ENCODE assay signal across 8 cellular contexts in the genomic region with DNA sequence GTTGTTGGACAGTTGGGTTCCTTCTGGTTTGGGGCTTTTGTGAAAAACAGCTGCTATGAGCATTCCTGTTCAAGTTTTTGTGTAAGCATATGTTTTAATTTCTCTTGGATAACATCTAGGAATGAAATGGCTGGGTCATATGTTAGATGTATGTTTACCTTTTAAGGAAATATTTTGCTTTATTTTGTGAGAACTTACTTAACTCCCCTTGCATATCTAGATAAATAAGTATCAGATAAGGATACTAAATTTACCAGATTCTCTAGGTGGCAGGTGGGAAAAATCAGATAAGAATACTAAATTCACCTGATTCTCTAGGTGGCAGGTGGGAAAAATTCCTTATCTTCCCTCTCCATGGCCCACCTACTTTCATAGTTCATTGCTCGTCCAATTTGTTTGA. TPM values are rescaled to one million over a fixed set of nuclear protein-coding genes. Genes with fewer than 3 reads are reported as not detected.
DNase-seq lines count a peak whose midpoint lies in the region; ATAC-seq and TF ChIP-seq lines count a peak whose summit lies in the region.

No MANE protein-coding gene starts in this region.

- no peak overlapping the region for H3K4ac ChIP-seq in mesenchymal stem cell (ENCODE audit: low read depth in 1 of 2, low read length in 2 of 2)

- peak overlapping the region; percentile 92 for H3K4me3 Mint-ChIP-seq in activated naive CD8-positive, alpha-beta T cell treated with anti-CD3 and anti-CD28 coated beads, Interleukin-2, amount 50 U/mL, for 24 hours
- H3K4me3 Mint-ChIP-seq in stimulated activated naive B cell treated with anti-CD40 and anti-IgM and Interleukin-4, amounts not matched to agents 10 μg/mL and 1 μg/mL and 100 μg/mL, for 72 hours: no peak overlapping the region

- no peak for TF ChIP-seq POLR2A in heart left ventricle (IDR thresholded peaks at IDR 0.05)
- no peak for TF ChIP-seq POLR2A in tibial nerve (IDR thresholded peaks at IDR 0.05)

- TF ChIP-seq CTCF in heart left ventricle (IDR thresholded peaks at IDR 0.05) (no peak), tibial nerve (IDR thresholded peaks at IDR 0.05) (no peak)

- no peak overlapping the region for H3K9ac ChIP-seq in mesenchymal stem cell (ENCODE audit: low read length)

- no peaks in the 10 kb centered on the region for H3K36me3 Mint-ChIP-seq in activated naive CD8-positive, alpha-beta T cell treated with anti-CD3 and anti-CD28 coated beads, Interleukin-2, amount 50 U/mL, for 24 hours (ENCODE audit: low read depth)
- H3K36me3 Mint-ChIP-seq in stimulated activated naive B cell treated with anti-CD40 and anti-IgM and Interleukin-4, amounts not matched to agents 10 μg/mL and 1 μg/mL and 100 μg/mL, for 72 hours: no peaks in the 10 kb centered on the region

- H3K4me2 ChIP-seq in mesenchymal stem cell (ENCODE audit: low read length, poor library complexity, severe bottlenecking): no peak overlapping the region

- no peak for TF ChIP-seq EP300 in tibial nerve (IDR thresholded peaks at IDR 0.05)

- no peak overlapping the region for H2AFZ ChIP-seq in mesenchymal stem cell (ENCODE audit: low read depth, low read length)

- H2AK5ac ChIP-seq in mesenchymal stem cell (ENCODE audit: low read length, severe bottlenecking): no peak overlapping the region

- intact Hi-C loops in right cardiac atrium (cut with DNase I): loop anchor here in 1 of 4 donors (10.0 kb wide), 1 partner anchor 230 kb away; no protein-coding TSS in a partner anchor
- intact Hi-C loops in heart left ventricle (cut with DNase I): loop anchor here in 5 of 10 donors (5.0 to 10.0 kb wide), 3 partner anchors 127 to 230 kb away; partner anchors contain the start of gene TRPC1 (in 4 of the 5)
- intact Hi-C loops in posterior cingulate gyrus (cut with DNase I): loop anchor here (5.0 kb wide), 1 partner anchor 127 kb away; the partner anchor contains the start of gene TRPC1

- no peaks in the 10 kb centered on the region for H3K27me3 ChIP-seq in right cardiac atrium (ENCODE audit: control insufficient read depth, insufficient read depth)
- H3K27me3 ChIP-seq in heart left ventricle: no peaks in the 10 kb centered on the region
- H3K27me3 ChIP-seq in mesenchymal stem cell (ENCODE audit: control insufficient read depth in 1 of 2, insufficient read depth in 1 of 2, low read length in 2 of 2): peaks cover 0 to 13% of the 10 kb centered on the region in 2 experiments
- no peaks in the 10 kb centered on the region for H3K27me3 ChIP-seq in tibial nerve

- no peak overlapping the region for H2BK15ac ChIP-seq in mesenchymal stem cell (ENCODE audit: low read depth, poor library complexity, severe bottlenecking)

- H3K4me3 ChIP-seq in right cardiac atrium (ENCODE audit: low read length) (peak overlapping the region; percentile 48), heart left ventricle (peak overlapping the region in 2 of 12 donors; percentile 61 to 75), mesenchymal stem cell (ENCODE audit: insufficient read depth in 1 of 2, low read depth in 1 of 2, low read length in 2 of 2) (no peak overlapping the region), tibial nerve (no peak overlapping the region)

- H3K9me3 ChIP-seq in right cardiac atrium (ENCODE audit: control insufficient read depth, low read length): no peaks in the 10 kb centered on the region
- no peaks in the 10 kb centered on the region for H3K9me3 ChIP-seq in heart left ventricle
- H3K9me3 ChIP-seq in mesenchymal stem cell (ENCODE audit: control insufficient read depth, low read length): no peaks in the 10 kb centered on the region
- H3K9me3 ChIP-seq in tibial nerve: no peaks in the 10 kb centered on the region

- ATAC-seq in right cardiac atrium (no peak), heart left ventricle (no peak)
- no peak for ATAC-seq in activated naive CD8-positive, alpha-beta T cell treated with anti-CD3 and anti-CD28 coated beads, Interleukin-2, amount 50 U/mL, for 24 hours
- ATAC-seq in stimulated activated naive B cell treated with anti-CD40 and anti-IgM and Interleukin-4, amounts not matched to agents 10 μg/mL and 1 μg/mL and 100 μg/mL, for 72 hours (replicated peaks): no peak

- no peak overlapping the region for H2BK12ac ChIP-seq in mesenchymal stem cell (ENCODE audit: low read length in 2 of 2)

- H3K36me3 ChIP-seq in heart left ventricle (no peaks in the 10 kb centered on the region), mesenchymal stem cell (ENCODE audit: control insufficient read depth in 1 of 2, insufficient read depth in 2 of 2, low read depth in 1 of 2, low read length in 2 of 2) (no peaks in the 10 kb centered on the region), tibial nerve (no peaks in the 10 kb centered on the region)

- no peak overlapping the region for H2BK120ac ChIP-seq in mesenchymal stem cell (ENCODE audit: low read depth, low read length)

- H3K79me1 ChIP-seq in mesenchymal stem cell (replicated peaks; ENCODE audit: low read length, poor library complexity, severe bottlenecking): peaks cover 12% of the 10 kb centered on the region

- H3K27ac Mint-ChIP-seq in activated naive CD8-positive, alpha-beta T cell treated with anti-CD3 and anti-CD28 coated beads, Interleukin-2, amount 50 U/mL, for 24 hours: no peak overlapping the region
- H3K27ac Mint-ChIP-seq in stimulated activated naive B cell treated with anti-CD40 and anti-IgM and Interleukin-4, amounts not matched to agents 10 μg/mL and 1 μg/mL and 100 μg/mL, for 72 hours: no peak overlapping the region

- no peak overlapping the region for H3K23ac ChIP-seq in mesenchymal stem cell (ENCODE audit: low read length in 2 of 2)

- no peak overlapping the region for H3K18ac ChIP-seq in mesenchymal stem cell (ENCODE audit: low read depth in 1 of 2, low read length in 2 of 2)

- no peak for DNase-seq in right cardiac atrium
- DNase-seq in heart left ventricle: no peak
- no peak for DNase-seq in activated naive CD8-positive, alpha-beta T cell treated with anti-CD3 and anti-CD28 coated beads, Interleukin-2, amount 50 U/mL, for 24 hours
- DNase-seq in mesenchymal stem cell: no peak
- DNase-seq in tibial nerve (ENCODE audit: low spot score in 2 of 2): no peak
- DNase-seq in posterior cingulate gyrus: no peak
- no peak for DNase-seq in NCI-H1694 treated with DMSO at 0.1 percent for 48 hours (lab: John Stamatoyannopoulos, UW)
- DNase-seq in stimulated activated naive B cell treated with anti-CD40 and anti-IgM and Interleukin-4, amounts not matched to agents 10 μg/mL and 1 μg/mL and 100 μg/mL, for 72 hours: no peak

- H4K8ac ChIP-seq in mesenchymal stem cell (ENCODE audit: low read length): no peak overlapping the region

- peaks cover 3% of the 10 kb centered on the region for H3K27me3 Mint-ChIP-seq in activated naive CD8-positive, alpha-beta T cell treated with anti-CD3 and anti-CD28 coated beads, Interleukin-2, amount 50 U/mL, for 24 hours
- H3K27me3 Mint-ChIP-seq in stimulated activated naive B cell treated with anti-CD40 and anti-IgM and Interleukin-4, amounts not matched to agents 10 μg/mL and 1 μg/mL and 100 μg/mL, for 72 hours: peaks cover 0 to 7% of the 10 kb centered on the region in 2 donors

- H3K9me3 Mint-ChIP-seq in activated naive CD8-positive, alpha-beta T cell treated with anti-CD3 and anti-CD28 coated beads, Interleukin-2, amount 50 U/mL, for 24 hours: no peaks in the 10 kb centered on the region
- peaks cover 0 to 1% of the 10 kb centered on the region in 2 donors for H3K9me3 Mint-ChIP-seq in stimulated activated naive B cell treated with anti-CD40 and anti-IgM and Interleukin-4, amounts not matched to agents 10 μg/mL and 1 μg/mL and 100 μg/mL, for 72 hours

- no peak overlapping the region for H3K27ac ChIP-seq in right cardiac atrium (ENCODE audit: low read length)
- H3K27ac ChIP-seq in heart left ventricle: peak overlapping the region in 4 of 12 donors; percentile 46 to 70 (median 58)
- H3K27ac ChIP-seq in mesenchymal stem cell (ENCODE audit: low read length, poor library complexity, severe bottlenecking): peak overlapping the region; percentile 95
- H3K27ac ChIP-seq in tibial nerve: no peak overlapping the region

- H2BK5ac ChIP-seq in mesenchymal stem cell (ENCODE audit: low read depth, low read length, poor library complexity, severe bottlenecking): no peak overlapping the region

- H3K4me1 ChIP-seq in right cardiac atrium (ENCODE audit: control insufficient read depth, insufficient read depth, low read length) (no peaks in the 10 kb centered on the region), heart left ventricle (peaks cover 0 to 17% (median 4%) of the 10 kb centered on the region in 12 donors), mesenchymal stem cell (ENCODE audit: control insufficient read depth, insufficient read depth, low read depth, low read length) (no peaks in the 10 kb centered on the region), tibial nerve (peaks cover 0 to 17% (median 2%) of the 10 kb centered on the region in 4 donors)

- no peak overlapping the region for H4K91ac ChIP-seq in mesenchymal stem cell (ENCODE audit: low read length)

- no peak overlapping the region for H3K14ac ChIP-seq in mesenchymal stem cell (ENCODE audit: low read length in 2 of 2)

- WGBS in right cardiac atrium: 8% methylated on average over 1 of the region's 1 CpG
- 13 to 29% (median 19%) methylated on average over 1 of the region's 1 CpG for WGBS in heart left ventricle, 4 donors
- WGBS in mesenchymal stem cell: 50% methylated on average over 1 of the region's 1 CpG
- WGBS in tibial nerve, 2 donors: 12 to 33% methylated on average over 1 of the region's 1 CpG

- peaks cover 15% of the 10 kb centered on the region for H3K4me1 Mint-ChIP-seq in activated naive CD8-positive, alpha-beta T cell treated with anti-CD3 and anti-CD28 coated beads, Interleukin-2, amount 50 U/mL, for 24 hours
- H3K4me1 Mint-ChIP-seq in stimulated activated naive B cell treated with anti-CD40 and anti-IgM and Interleukin-4, amounts not matched to agents 10 μg/mL and 1 μg/mL and 100 μg/mL, for 72 hours: peaks cover 6 to 13% of the 10 kb centered on the region in 2 donors

RNA-seq across cellular contexts. Expression of gene PLS1, which starts 1.1 kb away (rescaled TPM):
- total RNA-seq in right cardiac atrium (1 to 10 TPM; 1.2 to 2.4 (median 1.4) TPM), heart left ventricle (1 to 10 TPM in 8 of 9 donors, under 1 TPM in 1; 0.99 to 3.7 (median 1.7) TPM), tibial nerve (1 to 10 TPM in 1 of 4 donors, under 1 TPM in 2, not detected in 1; 0.66 to 3.6 (median 0.90) TPM)
- polyA plus RNA-seq in right cardiac atrium (0.66 TPM), heart left ventricle (1 to 10 TPM in 1 of 2 donors, under 1 TPM in 1; 0.80 to 2.6 TPM)
- polyA plus RNA-seq in mesenchymal stem cell (2013, experiment 1 of 2): 0.68 TPM
- 0.70 TPM for polyA plus RNA-seq in mesenchymal stem cell (2013, experiment 2 of 2)

RNA-seq across cellular contexts. Expression of gene ATR, which starts 16.6 kb away (rescaled TPM):
- total RNA-seq in right cardiac atrium: 10 to 100 TPM; 10.6 to 15.0 (median 14.0) TPM
- 6.7 TPM for polyA plus RNA-seq in right cardiac atrium
- total RNA-seq in heart left ventricle: 10 to 100 TPM; 10.3 to 17.0 (median 11.1) TPM
- 1 to 10 TPM; 5.4 to 6.7 TPM for polyA plus RNA-seq in heart left ventricle
- 10.0 TPM for polyA plus RNA-seq in mesenchymal stem cell (2013, experiment 1 of 2)
- polyA plus RNA-seq in mesenchymal stem cell (2013, experiment 2 of 2): 11.1 TPM
- 10 to 100 TPM; 20.8 to 43.3 (median 31.6) TPM for total RNA-seq in tibial nerve
